In genomic region chr6:77292564-77293546, GRCh38 we compare ENCODE assay signal across 12 cellular contexts.
DNase-seq lines count a peak whose midpoint lies in the region; ATAC-seq and TF ChIP-seq lines count a peak whose summit lies in the region.
"Had no signal": no experiment of that assay in that cellular context is flagged by ENCODE, and none has a peak within 500 bp of the region (broad histone marks: within the 10 kb centered on the region; RNA-seq: fewer than 3 reads in every experiment).

No MANE protein-coding gene starts in this region.

- H3K9me3 ChIP-seq in SK-N-SH (no peaks in the 10 kb centered on the region), fibroblast of lung (ENCODE audit: control insufficient read depth, insufficient read depth, low read depth, low read length) (no peaks in the 10 kb centered on the region)
- H3K9me3 ChIP-seq: testis had no signal

- POLR2A ChIA-PET in SK-N-SH (lab: Yijun Ruan, JAX) = no interaction called here

- peaks cover 0 to 11% of the 10 kb centered on the region in 2 experiments; a peak in 2 of 4 replicates for H3K4me1 ChIP-seq in SK-N-SH (ENCODE audit: control insufficient read depth in 1 of 2, insufficient read depth in 2 of 2, low read depth in 1 of 2, low read length in 1 of 2)
- no peaks in the 10 kb centered on the region for H3K4me1 ChIP-seq in fibroblast of lung (ENCODE audit: control insufficient read depth, extremely low read depth, insufficient read depth, low read length)
- H3K4me1 ChIP-seq: testis had no signal

- H3K4me1 Mint-ChIP-seq in activated naive CD8-positive, alpha-beta T cell treated with anti-CD3 and anti-CD28 coated beads, Interleukin-2, amount 50 U/mL, for 24 hours = no peaks in the 10 kb centered on the region
- H3K4me1 Mint-ChIP-seq in activated T-helper 17 cell treated with anti-CD3 and anti-CD28 coated beads, Interleukin-2, amount 50 U/mL, for 72 hours = no peaks in the 10 kb centered on the region

- peak in 1 of 2 experiments; percentile 14; a peak in 1 of 4 replicates for TF ChIP-seq EP300 in SK-N-SH (IDR thresholded peaks at IDR 0.05; ENCODE audit: borderline replicate concordance in 1 of 2, low read depth in 1 of 2, low read length in 1 of 2)

- H3K4me2 ChIP-seq in SK-N-SH = peak overlapping the region; percentile 64
- H3K4me2 ChIP-seq in fibroblast of lung (ENCODE audit: extremely low read depth, insufficient read depth, low read length) = no peak overlapping the region

- DNase-seq in GM04504 (ENCODE audit: low read depth) (peak; percentile 74), SK-N-SH (no peak), fibroblast of lung (ENCODE audit: low read depth in 2 of 2) (peak; percentile 40 to 90), retinal pigment epithelial cell (ENCODE audit: low read depth) (peak; percentile 68), NCI-H187 (lab: John Stamatoyannopoulos, UW) (no peak)
- no peak for DNase-seq in activated naive CD8-positive, alpha-beta T cell treated with anti-CD3 and anti-CD28 coated beads, Interleukin-2, amount 50 U/mL, for 24 hours
- DNase-seq: activated CD8-positive, alpha-beta memory T cell treated with anti-CD3 and anti-CD28 coated beads, Interleukin-2, amount 50 U/mL, for 48 hours; DND-41; MV-4-11; testis had no signal

- H2AFZ ChIP-seq in SK-N-SH (ENCODE audit: low read depth) = peak overlapping the region; percentile 73
- H2AFZ ChIP-seq in fibroblast of lung (ENCODE audit: low read length) = no peak overlapping the region

- no peaks in the 10 kb centered on the region for H3K79me2 ChIP-seq in SK-N-SH (ENCODE audit: insufficient read depth)
- no peaks in the 10 kb centered on the region for H3K79me2 ChIP-seq in fibroblast of lung (ENCODE audit: control insufficient read depth, insufficient read depth, low read length)

- H3K4me3 ChIP-seq in SK-N-SH (ENCODE audit: low read depth in 2 of 2, low read length in 1 of 2) (peak overlapping the region in 1 of 2 experiments; percentile 33; a peak in 3 of 4 replicates), fibroblast of lung (replicated peaks in 1 of 4; ENCODE audit: control extremely low read depth in 1 of 4, insufficient read depth in 1 of 4, low read depth in 3 of 4, low read length in 4 of 4) (no peak overlapping the region), retinal pigment epithelial cell (ENCODE audit: low read length) (no peak overlapping the region)
- H3K4me3 ChIP-seq: testis had no signal

- no peak overlapping the region for H3K4me3 Mint-ChIP-seq in activated naive CD8-positive, alpha-beta T cell treated with anti-CD3 and anti-CD28 coated beads, Interleukin-2, amount 50 U/mL, for 24 hours
- no peak overlapping the region for H3K4me3 Mint-ChIP-seq in activated T-helper 17 cell treated with anti-CD3 and anti-CD28 coated beads, Interleukin-2, amount 50 U/mL, for 72 hours

- ATAC-seq in GM18505 (IDR thresholded peaks at IDR 0.05; ENCODE audit: unreplicated experiment) = no peak
- no peak for ATAC-seq in activated naive CD8-positive, alpha-beta T cell treated with anti-CD3 and anti-CD28 coated beads, Interleukin-2, amount 50 U/mL, for 24 hours
- ATAC-seq in activated T-helper 17 cell treated with anti-CD3 and anti-CD28 coated beads, Interleukin-2, amount 50 U/mL, for 72 hours (replicated peaks) = no peak

- no peaks in the 10 kb centered on the region for H3K27me3 Mint-ChIP-seq in activated naive CD8-positive, alpha-beta T cell treated with anti-CD3 and anti-CD28 coated beads, Interleukin-2, amount 50 U/mL, for 24 hours
- H3K27me3 Mint-ChIP-seq in activated T-helper 17 cell treated with anti-CD3 and anti-CD28 coated beads, Interleukin-2, amount 50 U/mL, for 72 hours = no peaks in the 10 kb centered on the region

- peaks cover 33% of the 10 kb centered on the region for H3F3A ChIP-seq in SK-N-SH (replicated peaks; ENCODE audit: insufficient read depth)

- no peak for TF ChIP-seq RAD21 in SK-N-SH (IDR thresholded peaks at IDR 0.05; ENCODE audit: low read length)

- TF ChIP-seq POLR2A in GM18505 (IDR thresholded peaks at IDR 0.05; ENCODE audit: borderline replicate concordance, extremely low read depth, insufficient read depth, insufficient read length) = no peak

- 4% methylated on average over 7 of the region's 7 CpGs for WGBS in SK-N-SH (ENCODE audit: low lambda C conversion rate)

- H3K27ac ChIP-seq in SK-N-SH (ENCODE audit: low read depth in 2 of 2, low read length in 1 of 2) = peak overlapping the region; percentile 68 to 80; a peak in 3 of 4 replicates
- H3K27ac ChIP-seq in fibroblast of lung (ENCODE audit: insufficient read depth, low read length) = no peak overlapping the region
- H3K27ac ChIP-seq: testis had no signal

- H3K9ac ChIP-seq in SK-N-SH = peak overlapping the region; percentile 55
- H3K9ac ChIP-seq in fibroblast of lung (ENCODE audit: insufficient read depth, low read length) = no peak overlapping the region

- peaks cover 3% of the 10 kb centered on the region for H3K9me3 Mint-ChIP-seq in activated naive CD8-positive, alpha-beta T cell treated with anti-CD3 and anti-CD28 coated beads, Interleukin-2, amount 50 U/mL, for 24 hours
- no peaks in the 10 kb centered on the region for H3K9me3 Mint-ChIP-seq in activated T-helper 17 cell treated with anti-CD3 and anti-CD28 coated beads, Interleukin-2, amount 50 U/mL, for 72 hours

- H3K36me3 ChIP-seq in SK-N-SH (replicated peaks in 1 of 2; ENCODE audit: control insufficient read depth in 1 of 2, insufficient read depth in 2 of 2, low read length in 1 of 2) (no peaks in the 10 kb centered on the region), fibroblast of lung (ENCODE audit: control insufficient read depth, insufficient read depth, low read length) (no peaks in the 10 kb centered on the region)

- no peaks in the 10 kb centered on the region for H3K36me3 Mint-ChIP-seq in activated naive CD8-positive, alpha-beta T cell treated with anti-CD3 and anti-CD28 coated beads, Interleukin-2, amount 50 U/mL, for 24 hours (ENCODE audit: low read depth)
- H3K36me3 Mint-ChIP-seq in activated T-helper 17 cell treated with anti-CD3 and anti-CD28 coated beads, Interleukin-2, amount 50 U/mL, for 72 hours (ENCODE audit: low read depth) = no peaks in the 10 kb centered on the region

- TF ChIP-seq CTCF in SK-N-SH (IDR thresholded peaks at IDR 0.05) = no peak
- no peak for TF ChIP-seq CTCF in fibroblast of lung (conservative IDR thresholded peaks at IDR 0.05 in 1 of 2, IDR thresholded peaks at IDR 0.05 in 1 of 2; ENCODE audit: low read depth in 1 of 2, low read length in 2 of 2)
- no peak for TF ChIP-seq CTCF in retinal pigment epithelial cell (conservative IDR thresholded peaks at IDR 0.05; ENCODE audit: low read depth, low read length)

- H3K9me2 ChIP-seq in SK-N-SH = no peaks in the 10 kb centered on the region

- H4K20me1 ChIP-seq in SK-N-SH (ENCODE audit: insufficient read depth) (no peaks in the 10 kb centered on the region), fibroblast of lung (ENCODE audit: control insufficient read depth, extremely low read depth, insufficient read depth, low read length) (no peaks in the 10 kb centered on the region)

- CTCF ChIA-PET in SK-N-SH (lab: Yijun Ruan, JAX) = no interaction called here

- H3K27ac Mint-ChIP-seq in activated naive CD8-positive, alpha-beta T cell treated with anti-CD3 and anti-CD28 coated beads, Interleukin-2, amount 50 U/mL, for 24 hours = no peak overlapping the region
- no peak overlapping the region for H3K27ac Mint-ChIP-seq in activated T-helper 17 cell treated with anti-CD3 and anti-CD28 coated beads, Interleukin-2, amount 50 U/mL, for 72 hours

- H3K27me3 ChIP-seq in SK-N-SH (ENCODE audit: insufficient read depth) (no peaks in the 10 kb centered on the region), fibroblast of lung (ENCODE audit: control insufficient read depth, insufficient read depth, low read length) (no peaks in the 10 kb centered on the region)
- H3K27me3 ChIP-seq: testis had no signal

TF ChIP-seq in SK-N-SH, 30 proteins besides CTCF, POLR2A, EP300 and RAD21 (continues in another document):
- peak; percentile 43; the same call in 1 of the 2 replicates for TF ChIP-seq FOXM1 (IDR thresholded peaks at IDR 0.05; ENCODE audit: low read depth)
- no peak for TF ChIP-seq SMC3 (IDR thresholded peaks at IDR 0.05; ENCODE audit: low read depth, low read length)
- TF ChIP-seq NFIC (IDR thresholded peaks at IDR 0.05; ENCODE audit: borderline replicate concordance) = 0 out of 2 replicates have a peak, but pooled peaks have one; percentile 6
- TF ChIP-seq POLR2AphosphoS5 (IDR thresholded peaks at IDR 0.05; ENCODE audit: low read depth, low read length) = no peak
- TF ChIP-seq SIN3A (IDR thresholded peaks at IDR 0.05; ENCODE audit: borderline replicate concordance, low read depth, low read length) = no peak
- peak; percentile 68; the same call in 1 of the 2 replicates for TF ChIP-seq TEAD4 (IDR thresholded peaks at IDR 0.05; ENCODE audit: borderline replicate concordance, insufficient read depth)
- TF ChIP-seq FOXJ3 (CRISPR knock-in tag; IDR thresholded peaks at IDR 0.05) = no peak
- no peak for TF ChIP-seq USF2 (IDR thresholded peaks at IDR 0.05; ENCODE audit: borderline replicate concordance, low read depth, low read length)
- peak; percentile 82 for TF ChIP-seq JUND (IDR thresholded peaks at IDR 0.05)
- TF ChIP-seq, protein P1, sequence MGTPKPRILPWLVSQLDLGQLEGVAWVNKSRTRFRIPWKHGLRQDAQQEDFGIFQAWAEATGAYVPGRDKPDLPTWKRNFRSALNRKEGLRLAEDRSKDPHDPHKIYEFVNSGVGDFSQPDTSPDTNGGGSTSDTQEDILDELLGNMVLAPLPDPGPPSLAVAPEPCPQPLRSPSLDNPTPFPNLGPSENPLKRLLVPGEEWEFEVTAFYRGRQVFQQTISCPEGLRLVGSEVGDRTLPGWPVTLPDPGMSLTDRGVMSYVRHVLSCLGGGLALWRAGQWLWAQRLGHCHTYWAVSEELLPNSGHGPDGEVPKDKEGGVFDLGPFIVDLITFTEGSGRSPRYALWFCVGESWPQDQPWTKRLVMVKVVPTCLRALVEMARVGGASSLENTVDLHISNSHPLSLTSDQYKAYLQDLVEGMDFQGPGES (IDR thresholded peaks at IDR 0.05; ENCODE audit: low read depth, low read length) = no peak
- TF ChIP-seq GABPA (IDR thresholded peaks at IDR 0.05; ENCODE audit: low read depth) = no peak
- TF ChIP-seq CHD2 (IDR thresholded peaks at IDR 0.05; ENCODE audit: low read length, partially characterized antibody) = no peak

Comparison
In these comparisons a context has a peak if more than half of its experiments do, and no peak if none do; other contexts are left out.
1. DNase-seq: peak in GM04504 (single experiment), fibroblast of lung (2 of 2) and retinal pigment epithelial cell (single experiment); none in SK-N-SH (single experiment), NCI-H187 (0 of 2) and activated naive CD8-positive, alpha-beta T cell treated with anti-CD3 and anti-CD28 coated beads, Interleukin-2, amount 50 U/mL, for 24 hours (single experiment).